Comparison of ENCODE assay signal across 8 cellular contexts in genomic region chr19:45506246-45506990, GRCh38. TPM values are rescaled to one million over a fixed set of nuclear protein-coding genes. Genes with fewer than 3 reads are reported as not detected.
A peak's percentile ranks its signal among the peaks of the same experiment; 100 is the strongest.
DNase-seq lines count a peak whose midpoint lies in the region; ATAC-seq, FAIRE-seq and TF ChIP-seq lines count a peak whose summit lies in the region.

No MANE protein-coding gene starts in this region.

- H3K4me3 ChIP-seq in adrenal gland: peak overlapping the region in 2 of 4 donors; percentile 68 to 98
- peak overlapping the region; percentile 100 for H3K4me3 ChIP-seq in psoas muscle

- H3K36me3 ChIP-seq in adrenal gland (replicated peaks in 1 of 2) (no peaks in the 10 kb centered on the region), psoas muscle (ENCODE audit: insufficient read depth in 1 of 2, low read depth in 1 of 2) (no peaks in the 10 kb centered on the region)

- CTCF ChIA-PET in T-cell (lab: Charles Lee): no interaction called here

- TF ChIP-seq POLR2A in adrenal gland (IDR thresholded peaks at IDR 0.05): peak; percentile 51 to 65

- DNase-seq in GM13976 (ENCODE audit: low spot score): peak; percentile 93
- peak; percentile 89 for DNase-seq in NCI-H1436 (lab: John Stamatoyannopoulos, UW)
- peak; percentile 89 to 99 (median 96) for DNase-seq in T-cell
- DNase-seq in adrenal gland: peak; percentile 94 to 97 (median 97)
- peak; percentile 97 for DNase-seq in left ventricle myocardium superior
- DNase-seq in psoas muscle: peak; percentile 95 to 97
- peak; percentile 96 for DNase-seq in urothelium cell line (ENCODE audit: low spot score)

- peak overlapping the region; percentile 88 to 91 (median 90) for H3K4me3 Mint-ChIP-seq in T-cell

- H3K9me3 Mint-ChIP-seq in T-cell: no peaks in the 10 kb centered on the region

- in situ Hi-C loops in GM13976 (cut with MboI; ENCODE audit: low sequenced_read_pairs, unreplicated experiment): no loop called here

- FAIRE-seq in urothelium cell line (lab: Jason Lieb, UNC): no peak

- peak overlapping the region; percentile 97 to 98 for H3K27ac Mint-ChIP-seq in T-cell

- no peaks in the 10 kb centered on the region for H3K9me3 ChIP-seq in adrenal gland (replicated peaks in 1 of 3)
- no peaks in the 10 kb centered on the region for H3K9me3 ChIP-seq in psoas muscle

- H3K4me1 Mint-ChIP-seq in T-cell: peaks cover 34 to 41% (median 37%) of the 10 kb centered on the region in 3 donors

- no peaks in the 10 kb centered on the region for H3K27me3 Mint-ChIP-seq in T-cell

- TF ChIP-seq CTCF in GM13976 (IDR thresholded peaks at IDR 0.05; ENCODE audit: borderline replicate concordance, control extremely low read depth, extremely low read depth, insufficient read depth, missing control alignments) (peak; percentile 82), adrenal gland (IDR thresholded peaks at IDR 0.05) (peak in 2 of 6 experiments; percentile 20 to 30), psoas muscle (IDR thresholded peaks at IDR 0.05) (peak; percentile 39)

- peak; percentile 59 for ATAC-seq in HG02852 (IDR thresholded peaks at IDR 0.05; ENCODE audit: unreplicated experiment)
- peak; percentile 81 to 90 (median 86) for ATAC-seq in T-cell (replicated peaks in 1 of 4)
- peak; percentile 85 for ATAC-seq in left ventricle myocardium superior
- ATAC-seq in psoas muscle: peak; percentile 88 to 91 (median 90)

- intact Hi-C loops in adrenal gland (cut with DNase I): no loop called here
- intact Hi-C loops in left ventricle myocardium superior (cut with micrococcal nuclease): no loop called here
- intact Hi-C loops in psoas muscle (cut with DNase I): no loop called here

- H3K4me1 ChIP-seq in adrenal gland (replicated peaks in 1 of 2): peaks cover 15 to 33% of the 10 kb centered on the region in 2 donors
- peaks cover 1% of the 10 kb centered on the region for H3K4me1 ChIP-seq in psoas muscle

- WGBS in adrenal gland, 4 donors: 0 to 13% (median 2%) methylated on average over 6 to 47 of the region's 47 CpGs
- WGBS in psoas muscle, 3 donors: 1 to 3% (median 1%) methylated on average over 33 to 47 of the region's 47 CpGs

- H3K27ac ChIP-seq in adrenal gland (peak overlapping the region; percentile 18 to 95 (median 85)), psoas muscle (peak overlapping the region; percentile 93)

- POLR2A ChIA-PET in T-cell (lab: Charles Lee): no interaction called here

- H3K27me3 ChIP-seq in adrenal gland (no peaks in the 10 kb centered on the region), psoas muscle (ENCODE audit: insufficient read depth in 3 of 3, low read length in 2 of 3) (peaks cover 0 to 3% (median 0%) of the 10 kb centered on the region in 3 donors)

- peaks cover under 1% of the 10 kb centered on the region for H3K36me3 Mint-ChIP-seq in T-cell

RNA-seq across cellular contexts. Expression of gene VASP, which starts 0.9 kb away (rescaled TPM):
- total RNA-seq in T-cell (100 to 1,000 TPM in 3 of 5 donors, 10 to 100 TPM in 2; 77.4 to 113 (median 101) TPM), adrenal gland (100 to 1,000 TPM in 2 of 8 donors, 10 to 100 TPM in 6; 41.4 to 118 (median 68.8) TPM), left ventricle myocardium superior (43.3 TPM), psoas muscle (10 to 100 TPM; 14.2 to 32.8 (median 23.2) TPM)
- polyA plus RNA-seq in adrenal gland (10 to 100 TPM; 30.2 to 96.2 (median 62.9) TPM), psoas muscle (10 to 100 TPM; 13.5 to 76.3 (median 14.6) TPM)

RNA-seq across cellular contexts. Expression of gene PPM1N, which starts 8.2 kb away (rescaled TPM):
- total RNA-seq in T-cell (10 to 100 TPM in 2 of 5 donors, 1 to 10 TPM in 3; 5.6 to 14.6 (median 10.0) TPM), adrenal gland (1 to 10 TPM in 6 of 8 donors, not detected in 2; 1.2 to 2.5 (median 1.7) TPM), left ventricle myocardium superior (0.57 TPM), psoas muscle (under 1 TPM in 1 of 4 donors, not detected in 3; 0.60 TPM)
- polyA plus RNA-seq in adrenal gland (1 to 10 TPM in 2 of 3 donors, under 1 TPM in 1; 0.99 to 3.7 (median 1.7) TPM), psoas muscle (under 1 TPM; 0.29 to 0.90 (median 0.31) TPM)

RNA-seq across cellular contexts. Expression of gene RTN2, which starts 9.6 kb away (rescaled TPM):
- 1 to 10 TPM; 1.7 to 2.5 (median 2.2) TPM for total RNA-seq in T-cell
- total RNA-seq in adrenal gland: 10 to 100 TPM in 7 of 8 donors, 1 to 10 TPM in 1; 8.6 to 65.8 (median 20.7) TPM
- 10 to 100 TPM in 1 of 3 donors, 1 to 10 TPM in 2; 4.8 to 11.8 (median 7.4) TPM for polyA plus RNA-seq in adrenal gland
- total RNA-seq in left ventricle myocardium superior: 29.8 TPM
- total RNA-seq in psoas muscle: 100 to 1,000 TPM; 214 to 272 (median 242) TPM
- 100 to 1,000 TPM in 1 of 3 donors, 10 to 100 TPM in 2; 46.6 to 199 (median 85.8) TPM for polyA plus RNA-seq in psoas muscle

RNA-seq across cellular contexts. Expression of gene FOSB, which starts 38.6 kb away (rescaled TPM):
- 1,000 to 10,000 TPM in 1 of 5 donors, 100 to 1,000 TPM in 1, 10 to 100 TPM in 1, 1 to 10 TPM in 2; 6.7 to 1,173 (median 10.4) TPM for total RNA-seq in T-cell
- total RNA-seq in adrenal gland: 10 to 100 TPM in 1 of 8 donors, 1 to 10 TPM in 7; 1.0 to 21.7 (median 2.8) TPM
- polyA plus RNA-seq in adrenal gland: 10 to 100 TPM in 1 of 3 donors, 1 to 10 TPM in 1, under 1 TPM in 1; 0.95 to 11.1 (median 4.3) TPM
- total RNA-seq in left ventricle myocardium superior: 0.79 TPM
- 1 to 10 TPM in 3 of 4 donors, under 1 TPM in 1; 0.32 to 9.4 (median 1.7) TPM for total RNA-seq in psoas muscle
- 1 to 10 TPM in 1 of 3 donors, under 1 TPM in 2; 0.41 to 5.4 (median 0.65) TPM for polyA plus RNA-seq in psoas muscle
